Comparison of ENCODE assay signal across 22 cellular contexts in genomic region chr6:2916354-2916925, GRCh38. TPM values are rescaled to one million over a fixed set of nuclear protein-coding genes. Genes with fewer than 3 reads are reported as not detected.
A peak's percentile ranks its signal among the peaks of the same experiment; 100 is the strongest.
DNase-seq lines count a peak whose midpoint lies in the region; ATAC-seq and TF ChIP-seq lines count a peak whose summit lies in the region.
"Had no signal": no experiment of that assay in that cellular context is flagged by ENCODE, and none has a peak within 500 bp of the region (broad histone marks: within the 10 kb centered on the region; RNA-seq: fewer than 3 reads in every experiment).

No MANE protein-coding gene starts in this region.

- H3K27me3 ChIP-seq in HAP-1 (ENCODE audit: low read depth) = no peaks in the 10 kb centered on the region
- H3K27me3 ChIP-seq in iPS-15b (ENCODE audit: control insufficient read depth, insufficient read depth, low read length) = no peaks in the 10 kb centered on the region
- no peaks in the 10 kb centered on the region for H3K27me3 ChIP-seq in neural progenitor cell
- H3K27me3 ChIP-seq: tibial artery had no signal

- H3K27ac Mint-ChIP-seq in WTC11 (peak overlapping the region; percentile 52; the same call in 1 of the 2 replicates), neural progenitor cell (peak overlapping the region; percentile 30), MCF 10A (ENCODE audit: low read depth, unreplicated experiment) (no peak overlapping the region)
- H3K27ac Mint-ChIP-seq: activated naive CD8-positive, alpha-beta T cell treated with anti-CD3 and anti-CD28 coated beads, Interleukin-2, amount 10 ng/mL, durations not matched to agents 7 days and 5 days; CD4-positive, alpha-beta T cell; stimulated activated naive B cell treated with anti-CD40 and anti-IgM and Interleukin-4, amounts not matched to agents 10 μg/mL and 1 μg/mL and 100 μg/mL, for 72 hours had no signal

- H3K9me3 Mint-ChIP-seq in WTC11 (peaks cover 9% of the 10 kb centered on the region), neural progenitor cell (peaks cover 22% of the 10 kb centered on the region), MCF 10A (ENCODE audit: unreplicated experiment) (no peaks in the 10 kb centered on the region)
- H3K9me3 Mint-ChIP-seq: CD4-positive, alpha-beta T cell; neural crest cell had no signal

- H3K27me3 Mint-ChIP-seq in WTC11 (ENCODE audit: low read depth) (peaks cover 8% of the 10 kb centered on the region), neural progenitor cell (ENCODE audit: insufficient read depth, low read depth) (peaks cover 27% of the 10 kb centered on the region), MCF 10A (ENCODE audit: insufficient read depth, unreplicated experiment) (no peaks in the 10 kb centered on the region)
- H3K27me3 Mint-ChIP-seq: activated naive CD8-positive, alpha-beta T cell treated with anti-CD3 and anti-CD28 coated beads, Interleukin-2, amount 10 ng/mL, durations not matched to agents 7 days and 5 days; CD4-positive, alpha-beta T cell; stimulated activated naive B cell treated with anti-CD40 and anti-IgM and Interleukin-4, amounts not matched to agents 10 μg/mL and 1 μg/mL and 100 μg/mL, for 72 hours had no signal

- H3K9ac ChIP-seq in iPS-15b (ENCODE audit: low read depth, low read length) (no peak overlapping the region), neural progenitor cell (no peak overlapping the region)

- H3K79me2 ChIP-seq in neural progenitor cell (ENCODE audit: low read depth) = no peaks in the 10 kb centered on the region

- H3K36me3 ChIP-seq in HAP-1 (replicated peaks) (no peaks in the 10 kb centered on the region), iPS-15b (ENCODE audit: control insufficient read depth, insufficient read depth, low read length) (no peaks in the 10 kb centered on the region), neural progenitor cell (no peaks in the 10 kb centered on the region)
- H3K36me3 ChIP-seq: tibial artery had no signal

- H3K4me3 ChIP-seq in HAP-1 (no peak overlapping the region), iPS-15b (ENCODE audit: low read depth, low read length) (peak overlapping the region; percentile 13), neural progenitor cell (no peak overlapping the region)
- H3K4me3 ChIP-seq: mucosa of descending colon, PC-9, tibial artery had no signal

- TF ChIP-seq POLR2A in GM18505 (IDR thresholded peaks at IDR 0.05; ENCODE audit: borderline replicate concordance, extremely low read depth, insufficient read depth, insufficient read length) = no peak

- BruUV-seq in MCF 10A (replicated peaks; lab: Mats Ljungman, UMichigan) = no TSS peak

- no peaks in the 10 kb centered on the region for H4K20me1 ChIP-seq in neural progenitor cell (ENCODE audit: low read depth)

- no peak overlapping the region for H3K4me3 Mint-ChIP-seq in WTC11
- no peak overlapping the region for H3K4me3 Mint-ChIP-seq in neural progenitor cell
- no peak overlapping the region for H3K4me3 Mint-ChIP-seq in MCF 10A (ENCODE audit: unreplicated experiment)
- H3K4me3 Mint-ChIP-seq: activated naive CD8-positive, alpha-beta T cell treated with anti-CD3 and anti-CD28 coated beads, Interleukin-2, amount 10 ng/mL, durations not matched to agents 7 days and 5 days; CD4-positive, alpha-beta T cell; neural crest cell; stimulated activated naive B cell treated with anti-CD40 and anti-IgM and Interleukin-4, amounts not matched to agents 10 μg/mL and 1 μg/mL and 100 μg/mL, for 72 hours had no signal

- peaks cover 25% of the 10 kb centered on the region for H3K4me1 ChIP-seq in HAP-1
- H3K4me1 ChIP-seq in iPS-15b (ENCODE audit: control insufficient read depth, insufficient read depth, low read length) = peaks cover 15% of the 10 kb centered on the region
- H3K4me1 ChIP-seq in neural progenitor cell = peaks cover 13% of the 10 kb centered on the region
- H3K4me1 ChIP-seq: tibial artery had no signal

- H2AFZ ChIP-seq in neural progenitor cell (replicated peaks) = no peak overlapping the region
- H2AFZ ChIP-seq: PC-9 had no signal

- peaks cover 8% of the 10 kb centered on the region for H3K36me3 Mint-ChIP-seq in WTC11
- peaks cover 9% of the 10 kb centered on the region for H3K36me3 Mint-ChIP-seq in neural progenitor cell
- no peaks in the 10 kb centered on the region for H3K36me3 Mint-ChIP-seq in MCF 10A (ENCODE audit: insufficient read depth, unreplicated experiment)

- POLR2A ChIA-PET in WTC11 (lab: Charles Lee) (no interaction called here), MCF 10A (lab: Yijun Ruan, JAX) (no interaction called here)

- in situ Hi-C loops in HAP-1 (cut with MboI; ENCODE audit: low sequenced_read_pairs) = no loop called here

- TF ChIP-seq CTCF in WTC11 (IDR thresholded peaks at IDR 0.05) (no peak), neural progenitor cell (IDR thresholded peaks at IDR 0.05) (no peak), MCF 10A (IDR thresholded peaks at IDR 0.05; ENCODE audit: unreplicated experiment) (no peak)

- H3F3A ChIP-seq in neural progenitor cell (ENCODE audit: low read depth) = peaks cover 6% of the 10 kb centered on the region

- H3K9me3 ChIP-seq in HAP-1 (no peaks in the 10 kb centered on the region), iPS-15b (ENCODE audit: control insufficient read depth, insufficient read depth, low read length) (no peaks in the 10 kb centered on the region), neural progenitor cell (ENCODE audit: low read depth) (no peaks in the 10 kb centered on the region)
- H3K9me3 ChIP-seq: mucosa of descending colon, tibial artery had no signal

- peak; percentile 85 to 96 for DNase-seq in HAP-1 (ENCODE audit: low spot score in 2 of 2)
- no peak for DNase-seq in WTC11 (ENCODE audit: low spot score)
- DNase-seq in neural progenitor cell (ENCODE audit: low spot score) = no peak
- no peak for DNase-seq in MCF 10A (ENCODE audit: unreplicated experiment)
- DNase-seq: activated CD4-positive, alpha-beta T cell treated with anti-CD3 and anti-CD28 coated beads for 1 hour; activated naive CD8-positive, alpha-beta T cell treated with anti-CD3 and anti-CD28 coated beads, Interleukin-2, amount 10 ng/mL, durations not matched to agents 7 days and 5 days; CD4-positive, alpha-beta T cell; DMS 273 treated with DMSO at 0.1 percent for 48 hours; effector CD8-positive, alpha-beta T cell; foreskin melanocyte; H7; mucosa of descending colon; NCI-H2081 treated with DMSO at 0.1 percent for 48 hours; PC-9; SHP77 treated with DMSO at 0.1 percent for 48 hours; small intestine; stimulated activated naive B cell treated with anti-CD40 and anti-IgM and Interleukin-4, amounts not matched to agents 10 μg/mL and 1 μg/mL and 100 μg/mL, for 72 hours; tibial artery had no signal

- CTCF ChIA-PET in WTC11 (lab: Charles Lee) (interaction anchor here (1.0 to 3.8 kb wide), 9 partner anchors 10 to 125 kb away, joined by 3 to 26 read pairs (median 4); partner anchors contain the start of gene SERPINB1), MCF 10A (lab: Yijun Ruan, JAX) (interaction anchor here (1.3 to 1.4 kb wide), 2 partner anchors 15 to 70 kb away, joined by 3 to 7 read pairs; no protein-coding TSS in a partner anchor)

- H3K4me1 Mint-ChIP-seq in WTC11 (peaks cover 69% of the 10 kb centered on the region), neural progenitor cell (peaks cover 29% of the 10 kb centered on the region), MCF 10A (ENCODE audit: insufficient read depth, unreplicated experiment) (no peaks in the 10 kb centered on the region)

- no peak overlapping the region for H3K4me2 ChIP-seq in neural progenitor cell
- H3K4me2 ChIP-seq: PC-9 had no signal

- intact Hi-C loops in MCF 10A (cut with micrococcal nuclease) = no loop called here

- H3K27ac ChIP-seq in neural progenitor cell = no peak overlapping the region
- H3K27ac ChIP-seq: PC-9, tibial artery had no signal

- ATAC-seq in WTC11 (peak; percentile 22), GM18505 (IDR thresholded peaks at IDR 0.05; ENCODE audit: unreplicated experiment) (no peak), GM21447 (IDR thresholded peaks at IDR 0.05; ENCODE audit: unreplicated experiment) (no peak)
- ATAC-seq: stimulated activated naive B cell treated with anti-CD40 and anti-IgM and Interleukin-4, amounts not matched to agents 10 μg/mL and 1 μg/mL and 100 μg/mL, for 72 hours had no signal

TF ChIP-seq in WTC11, 78 proteins besides CTCF, POLR2A, EP300 and RAD21 (continues in another document):
- TF ChIP-seq ZBTB43 (CRISPR knock-in tag; IDR thresholded peaks at IDR 0.05) = peak; percentile 80; the same call in 1 of the 2 replicates
- no peak for TF ChIP-seq ERG (CRISPR knock-in tag; IDR thresholded peaks at IDR 0.05)
- TF ChIP-seq JAZF1 (CRISPR knock-in tag; IDR thresholded peaks at IDR 0.05) = no peak
- 0 out of 2 replicates have a peak, but pooled peaks have one; percentile 24 for TF ChIP-seq ZNF423 (CRISPR knock-in tag; IDR thresholded peaks at IDR 0.05)
- no peak for TF ChIP-seq CBFB (CRISPR knock-in tag; IDR thresholded peaks at IDR 0.05; ENCODE audit: low read depth)
- 0 out of 2 replicates have a peak, but pooled peaks have one; percentile 19 for TF ChIP-seq MAX (CRISPR knock-in tag; IDR thresholded peaks at IDR 0.05)

RNA-seq across cellular contexts. Expression of gene SERPINB9, which starts 13.3 kb away (rescaled TPM):
- total RNA-seq in WTC11 (2021) (39.5 to 43.7 TPM (median 41.6 TPM) in 3 replicates), neural progenitor cell (ENCODE audit: low replicate concordance) (0.59 and 0.94 TPM in 2 replicates), MCF 10A (2022) (not detected in 2 replicates)

RNA-seq across cellular contexts. Expression of gene SERPINB6, which starts 54.9 kb away (rescaled TPM):
- total RNA-seq in WTC11 (2021) = 28.0 to 33.7 TPM (median 32.9 TPM) in 3 replicates
- total RNA-seq in neural progenitor cell (ENCODE audit: low replicate concordance) = 13.3 and 17.4 TPM in 2 replicates
- 68.5 and 75.6 TPM in 2 replicates for total RNA-seq in MCF 10A (2022)

Comparison
In these comparisons a context has a peak if more than half of its experiments do, and no peak if none do; other contexts are left out.
1. DNase-seq: peak in HAP-1 (2 of 2); none in WTC11 (single experiment), neural progenitor cell (single experiment) and MCF 10A (single experiment).
2. RNA of gene SERPINB9, which starts 13.3 kb away (total RNA-seq): 39.5 to 43.7 TPM in WTC11; 0.59 to 0.94 TPM in neural progenitor cell and not detected in MCF 10A; every median in the first group is over 10 times any median in the second.